9 cellular contexts compared by ENCODE assay signal in the genomic region with DNA sequence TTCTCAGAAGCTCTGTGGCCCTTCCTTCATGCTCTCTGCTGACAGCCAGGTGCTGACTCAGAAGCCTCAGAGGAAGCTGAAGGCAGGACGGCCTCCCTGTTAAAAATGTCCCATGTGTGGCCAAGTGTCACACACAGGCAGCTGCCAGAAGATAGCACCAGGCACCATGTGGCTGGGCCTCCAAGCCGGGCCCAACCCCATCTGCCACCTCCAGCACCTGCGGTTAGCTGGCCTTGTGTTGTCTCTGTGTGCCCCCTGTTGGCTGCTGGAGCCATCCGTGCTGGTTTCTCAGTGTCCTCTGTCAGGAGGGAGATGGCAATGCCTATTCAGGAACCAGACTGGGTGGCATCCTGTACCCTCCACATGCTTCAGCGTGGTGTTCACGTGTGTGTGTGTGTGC.
DNase-seq lines count a peak whose midpoint lies in the region; ATAC-seq and TF ChIP-seq lines count a peak whose summit lies in the region.
"Had no signal": no experiment of that assay in that cellular context is flagged by ENCODE, and none has a peak within 500 bp of the region (broad histone marks: within the 10 kb centered on the region; RNA-seq: fewer than 3 reads in every experiment).

No MANE protein-coding gene starts in this region.

- no peaks in the 10 kb centered on the region for H3K27me3 ChIP-seq in upper lobe of left lung
- H3K27me3 ChIP-seq in ovary = no peaks in the 10 kb centered on the region

- no peak overlapping the region for H3K4me3 Mint-ChIP-seq in chondrocyte (ENCODE audit: unreplicated experiment)

- H3K4me1 Mint-ChIP-seq in chondrocyte (ENCODE audit: low read depth) = no peaks in the 10 kb centered on the region

- no peak for TF ChIP-seq POLR2A in upper lobe of left lung (IDR thresholded peaks at IDR 0.05)
- TF ChIP-seq POLR2A in ovary (IDR thresholded peaks at IDR 0.05) = no peak

- TF ChIP-seq CTCF in chondrocyte (IDR thresholded peaks at IDR 0.05) (peak; percentile 60), upper lobe of left lung (IDR thresholded peaks at IDR 0.05) (peak in 1 of 6 experiments; percentile 24), ovary (IDR thresholded peaks at IDR 0.05) (no peak)

- H3K36me3 Mint-ChIP-seq in chondrocyte (ENCODE audit: low read depth) = no peaks in the 10 kb centered on the region

- 55 to 80% methylated on average over 1 to 6 of the region's 6 CpGs for whole genome bisulfite sequencing in upper lobe of left lung, 2 donors
- 66 to 77% (median 73%) methylated on average over 6 of the region's 6 CpGs for WGBS in ovary, 3 donors

- DNase-seq in DMS53 (lab: John Stamatoyannopoulos, UW) = peak; percentile 99
- peak; percentile 74 for DNase-seq in NCI-H345 (lab: John Stamatoyannopoulos, UW)
- no peak for DNase-seq in chondrocyte (ENCODE audit: low spot score)
- DNase-seq in retina = peak; percentile 52
- DNase-seq in upper lobe of left lung = no peak
- no peak for DNase-seq in stimulated activated CD4-positive, alpha-beta T cell treated with anti-CD3 and anti-CD28 coated beads, Interleukin-4, amount 100 ng/mL, for 4 hours
- DNase-seq in ovary = no peak

- H3K36me3 ChIP-seq in upper lobe of left lung (no peaks in the 10 kb centered on the region), ovary (no peaks in the 10 kb centered on the region)

- H3K27ac ChIP-seq in upper lobe of left lung (no peak overlapping the region), ovary (no peak overlapping the region)
- H3K27ac ChIP-seq: epithelial cell of prostate had no signal

- ATAC-seq in GM21423 (IDR thresholded peaks at IDR 0.05; ENCODE audit: unreplicated experiment) (peak; percentile 46), upper lobe of left lung (ENCODE audit: low FRiP score in 2 of 2) (no peak)

- TF ChIP-seq EP300 in upper lobe of left lung (IDR thresholded peaks at IDR 0.05) (no peak), ovary (IDR thresholded peaks at IDR 0.05) (no peak)

- H3K27ac Mint-ChIP-seq in chondrocyte (ENCODE audit: unreplicated experiment) = no peak overlapping the region

- H3K9me3 ChIP-seq in upper lobe of left lung (no peaks in the 10 kb centered on the region), ovary (no peaks in the 10 kb centered on the region)

- intact Hi-C loops in ovary (cut with DNase I) = loop anchor here in 1 of 4 donors (10.0 kb wide), 1 partner anchor 105 kb away; no protein-coding TSS in a partner anchor

- H3K4me3 ChIP-seq in upper lobe of left lung (no peak overlapping the region), ovary (no peak overlapping the region)

- H3K4me1 ChIP-seq in upper lobe of left lung (peaks cover 0 to 5% (median 4%) of the 10 kb centered on the region in 4 donors), ovary (ENCODE audit: insufficient read depth) (no peaks in the 10 kb centered on the region)

- H3K9me3 Mint-ChIP-seq in chondrocyte (ENCODE audit: low read depth) = no peaks in the 10 kb centered on the region

- peaks cover 3% of the 10 kb centered on the region for H3K27me3 Mint-ChIP-seq in chondrocyte (ENCODE audit: low read depth)

Comparison
In these comparisons a context has a peak if more than half of its experiments do, and no peak if none do; other contexts are left out.
1. DNase-seq: peak in DMS53 (single experiment), NCI-H345 (single experiment) and retina (single experiment); none in chondrocyte (single experiment), upper lobe of left lung (0 of 2), stimulated activated CD4-positive, alpha-beta T cell treated with anti-CD3 and anti-CD28 coated beads, Interleukin-4, amount 100 ng/mL, for 4 hours (0 of 2) and ovary (0 of 5).